In genomic region chr10:1011696-1012095, GRCh38 we compare ENCODE assay signal across 22 cellular contexts. TPM values are rescaled to one million over a fixed set of nuclear protein-coding genes. Genes with fewer than 3 reads are reported as not detected.
"Had no signal": no experiment of that assay in that cellular context is flagged by ENCODE, and none has a peak within 500 bp of the region (broad histone marks: within the 10 kb centered on the region; RNA-seq: fewer than 3 reads in every experiment).

No MANE protein-coding gene starts in this region.

- H3K27ac Mint-ChIP-seq: activated B cell treated with CpG ODN at 0.5 μM for 24 hours had no signal

- H3K9me3 ChIP-seq: body of pancreas, left ventricle myocardium inferior, neutrophil, pancreas, sigmoid colon had no signal

- H3K27me3 ChIP-seq: body of pancreas, neutrophil, pancreas, sigmoid colon had no signal

- ATAC-seq: activated CD8-positive, alpha-beta T cell treated with anti-CD3 and anti-CD28 coated beads for 36 hours; body of pancreas; naive thymus-derived CD8-positive, alpha-beta T cell; pancreas had no signal

- H3K4me1 ChIP-seq: body of pancreas, left ventricle myocardium inferior, pancreas, sigmoid colon had no signal

- H3K27ac ChIP-seq: body of pancreas, left ventricle myocardium inferior, neutrophil, pancreas, sigmoid colon, SK-N-MC had no signal

- H3K27me3 Mint-ChIP-seq: activated B cell treated with CpG ODN at 0.5 μM for 24 hours; activated CD8-positive, alpha-beta T cell treated with anti-CD3 and anti-CD28 coated beads for 36 hours; activated naive CD8-positive, alpha-beta T cell treated with anti-CD3 and anti-CD28 coated beads, Interleukin-2, amount 10 ng/mL, durations not matched to agents 7 days and 5 days; activated T-cell treated with anti-CD3 and anti-CD28 coated beads, Interleukin-2, amount 50 U/mL, for 24 hours; naive thymus-derived CD8-positive, alpha-beta T cell had no signal

- H3K4me3 ChIP-seq: body of pancreas, left ventricle myocardium inferior, pancreas, sigmoid colon, SK-N-MC had no signal

- H3K4me3 Mint-ChIP-seq: activated B cell treated with CpG ODN at 0.5 μM for 24 hours; activated CD8-positive, alpha-beta T cell treated with anti-CD3 and anti-CD28 coated beads for 36 hours; activated naive CD8-positive, alpha-beta T cell treated with anti-CD3 and anti-CD28 coated beads, Interleukin-2, amount 10 ng/mL, durations not matched to agents 7 days and 5 days; activated T-cell treated with anti-CD3 and anti-CD28 coated beads, Interleukin-2, amount 50 U/mL, for 24 hours; T-helper 2 cell treated with Interferon-gamma antibody and Interleukin-4, amounts not matched to agents 5 μg/mL and 100 μg/mL, for 36 hours had no signal

- H3K4me1 Mint-ChIP-seq: activated B cell treated with CpG ODN at 0.5 μM for 24 hours; activated naive CD8-positive, alpha-beta T cell treated with anti-CD3 and anti-CD28 coated beads, Interleukin-2, amount 10 ng/mL, durations not matched to agents 7 days and 5 days had no signal

- FAIRE-seq: colon, kidney, pancreas had no signal

- DNase-seq: activated B cell treated with CpG ODN at 0.5 μM for 24 hours; activated CD4-positive, alpha-beta T cell treated with anti-CD3 and anti-CD28 coated beads for 4 hours; activated CD8-positive, alpha-beta T cell treated with anti-CD3 and anti-CD28 coated beads for 36 hours; activated gamma-delta T cell treated with Interleukin-2 at 50 U/mL for 16 hours; activated naive CD8-positive, alpha-beta T cell treated with anti-CD3 and anti-CD28 coated beads, Interleukin-2, amount 10 ng/mL, durations not matched to agents 7 days and 5 days; activated T-cell treated with anti-CD3 and anti-CD28 coated beads, Interleukin-2, amount 50 U/mL, for 24 hours; body of pancreas; caudate nucleus; erythroblast; foreskin melanocyte; kidney; left ventricle myocardium inferior; mesendoderm; naive thymus-derived CD8-positive, alpha-beta T cell; pancreas; sigmoid colon; stimulated activated CD4-positive, alpha-beta T cell treated with anti-CD3 and anti-CD28 coated beads, Interleukin-4, amount 100 ng/mL, for 4 hours had no signal

- H3K9me3 Mint-ChIP-seq: activated B cell treated with CpG ODN at 0.5 μM for 24 hours; activated CD8-positive, alpha-beta T cell treated with anti-CD3 and anti-CD28 coated beads for 36 hours; activated naive CD8-positive, alpha-beta T cell treated with anti-CD3 and anti-CD28 coated beads, Interleukin-2, amount 10 ng/mL, durations not matched to agents 7 days and 5 days; activated T-cell treated with anti-CD3 and anti-CD28 coated beads, Interleukin-2, amount 50 U/mL, for 24 hours; naive thymus-derived CD8-positive, alpha-beta T cell; T-helper 2 cell treated with Interferon-gamma antibody and Interleukin-4, amounts not matched to agents 5 μg/mL and 100 μg/mL, for 36 hours had no signal

RNA-seq across cellular contexts. Expression of gene IDI2, which starts 14.0 kb away (rescaled TPM):
- total RNA-seq: activated B cell treated with CpG ODN at 0.5 μM for 24 hours; activated CD8-positive, alpha-beta T cell treated with anti-CD3 and anti-CD28 coated beads for 36 hours; activated naive CD8-positive, alpha-beta T cell treated with anti-CD3 and anti-CD28 coated beads, Interleukin-2, amount 10 ng/mL, durations not matched to agents 7 days and 5 days; body of pancreas; kidney; naive thymus-derived CD8-positive, alpha-beta T cell; pancreas; sigmoid colon; ureter had no signal
- polyA plus RNA-seq: naive thymus-derived CD8-positive, alpha-beta T cell; sigmoid colon had no signal
